12 cellular contexts compared by ENCODE assay signal in genomic region chr4:159508917-159509500, GRCh38.
"Had no signal": no experiment of that assay in that cellular context is flagged by ENCODE, and none has a peak within 500 bp of the region (broad histone marks: within the 10 kb centered on the region; RNA-seq: fewer than 3 reads in every experiment).

No MANE protein-coding gene starts in this region.

- DNase-seq: activated naive CD4-positive, alpha-beta T cell treated with anti-CD3 and anti-CD28 coated beads, Interleukin-2, amount 50 U/mL, for 16 hours; amygdala; dermis blood vessel endothelial cell; endodermal cell; foreskin fibroblast; heart left ventricle; left ventricle myocardium superior; retina; T-helper 17 cell; transverse colon had no signal

- H3K4me3 ChIP-seq: heart left ventricle, neural progenitor cell, transverse colon had no signal

- ATAC-seq: heart left ventricle; left ventricle myocardium superior; stimulated activated effector memory CD8-positive, alpha-beta T cell treated with anti-CD3 and anti-CD28 coated beads, Interleukin-12 subunit alpha, Interleukin-12 subunit beta, amount 100 ng/mL, for 72 hours; T-helper 17 cell had no signal
